Comparison of ENCODE assay signal across 17 cellular contexts in genomic region chr22:47808236-47808845, GRCh38.
DNase-seq lines count a peak whose midpoint lies in the region; ATAC-seq, FAIRE-seq and TF ChIP-seq lines count a peak whose summit lies in the region.
"Had no signal": no experiment of that assay in that cellular context is flagged by ENCODE, and none has a peak within 500 bp of the region (broad histone marks: within the 10 kb centered on the region; RNA-seq: fewer than 3 reads in every experiment).

No MANE protein-coding gene starts in this region.

- H4K5ac ChIP-seq in H1 (ENCODE audit: insufficient read length, low read depth, low read length) = no peak overlapping the region

- H3K4me3 Mint-ChIP-seq in activated CD8-positive, alpha-beta memory T cell treated with anti-CD3 and anti-CD28 coated beads, Interleukin-2, amount 10 ng/mL, durations not matched to agents 7 days and 5 days = no peak overlapping the region
- no peak overlapping the region for H3K4me3 Mint-ChIP-seq in nephron progenitor cell
- H3K4me3 Mint-ChIP-seq: CD4-positive, alpha-beta memory T cell had no signal

- H2BK12ac ChIP-seq in H1 (ENCODE audit: low read depth, low read length) = no peak overlapping the region; the same call in 1 of the 2 replicates

- H3K9me3 ChIP-seq in H1 (ENCODE audit: insufficient read depth in 2 of 2, low read depth in 1 of 2, low read length in 1 of 2) = no peaks in the 10 kb centered on the region
- H3K9me3 ChIP-seq: A549, HAP-1 had no signal

- CTCF ChIA-PET in activated CD8-positive, alpha-beta memory T cell treated with anti-CD3 and anti-CD28 coated beads, Interleukin-2, amount 10 ng/mL, durations not matched to agents 7 days and 5 days (lab: Charles Lee) = no interaction called here
- CTCF ChIA-PET in H1 (lab: Charles Lee; ENCODE audit: partially characterized antibody) = interaction anchor here (0.8 to 1.5 kb wide), 4 partner anchors 11 to 684 kb away, joined by 3 to 6 read pairs (median 3); no protein-coding TSS in a partner anchor

- no peak overlapping the region for H2BK5ac ChIP-seq in H1 (ENCODE audit: low read depth, low read length)

- no peak for FAIRE-seq in H1 (lab: Jason Lieb, UNC)
- FAIRE-seq: A549, G401.6, GM12891 had no signal

- no peak for ATAC-seq in activated CD8-positive, alpha-beta memory T cell treated with anti-CD3 and anti-CD28 coated beads, Interleukin-2, amount 10 ng/mL, durations not matched to agents 7 days and 5 days
- ATAC-seq in HG03039 (IDR thresholded peaks at IDR 0.05; ENCODE audit: unreplicated experiment) = no peak
- ATAC-seq: A549 had no signal

- TF ChIP-seq RAD21 in H1 (IDR thresholded peaks at IDR 0.05 in 1 of 2, conservative IDR thresholded peaks at IDR 0.05 in 1 of 2; ENCODE audit: low read depth in 2 of 2, low read length in 2 of 2) = no peak

- no peak overlapping the region for H3K27ac ChIP-seq in H1 (ENCODE audit: low read depth, low read length)
- H3K27ac ChIP-seq: A549, C4-2B had no signal

- TF ChIP-seq POLR2A in H1 (IDR thresholded peaks at IDR 0.05; ENCODE audit: control extremely low read depth in 1 of 2, low read depth in 2 of 2, low read length in 2 of 2) = no peak

- H3K27me3 ChIP-seq in H1 (replicated peaks in 1 of 4; ENCODE audit: control insufficient read depth in 3 of 4, extremely low read depth in 1 of 4, insufficient read depth in 3 of 4, low read length in 3 of 4) = peaks cover 0 to 2% (median 0%) of the 10 kb centered on the region in 4 experiments; a peak in 1 of 7 replicates
- H3K27me3 ChIP-seq: BE2C had no signal

- no peak overlapping the region for H4K8ac ChIP-seq in H1 (ENCODE audit: extremely low read depth, insufficient read depth, low read length)

- peaks cover 4% of the 10 kb centered on the region for H3K9me3 Mint-ChIP-seq in activated CD8-positive, alpha-beta memory T cell treated with anti-CD3 and anti-CD28 coated beads, Interleukin-2, amount 10 ng/mL, durations not matched to agents 7 days and 5 days (ENCODE audit: low read depth)
- H3K9me3 Mint-ChIP-seq in nephron progenitor cell = peaks cover 20% of the 10 kb centered on the region

- no peaks in the 10 kb centered on the region for H3K36me3 ChIP-seq in H1 (ENCODE audit: control insufficient read depth in 2 of 4, insufficient read depth in 4 of 4, low read length in 3 of 4)
- H3K36me3 ChIP-seq: BE2C, HAP-1 had no signal

- no peaks in the 10 kb centered on the region for H3K79me2 ChIP-seq in H1 (ENCODE audit: control insufficient read depth in 1 of 2, insufficient read depth in 2 of 2, low read length in 2 of 2)

- peaks cover 6% of the 10 kb centered on the region; the same call in 1 of the 2 replicates for H3K23me2 ChIP-seq in H1 (ENCODE audit: low read depth, low read length)

- no peak overlapping the region for H3K56ac ChIP-seq in H1 (replicated peaks; ENCODE audit: insufficient read length, low read depth, low read length)

- peak overlapping the region; percentile 53; the same call in 1 of the 2 replicates for H2BK15ac ChIP-seq in H1 (ENCODE audit: low read length)

- no peak overlapping the region for H3K14ac ChIP-seq in H1 (ENCODE audit: insufficient read length)

- WGBS in H1 (ENCODE audit: extremely low coverage in 1 of 2, insufficient coverage in 1 of 2, insufficient read length in 1 of 2, insufficient replicate concordance in 2 of 2, low coverage in 1 of 2, low lambda C conversion rate in 2 of 2, missing lambda C conversion rate in 1 of 2), 2 experiments = 89% methylated on average over 12 of the region's 12 CpGs; no CpG with 5 or more reads in 1 of the 2 experiments

- H3K4me2 ChIP-seq in H1 (ENCODE audit: insufficient read depth in 1 of 2, low read depth in 2 of 2, low read length in 2 of 2) = no peak overlapping the region
- H3K4me2 ChIP-seq: A549 had no signal

- no peak overlapping the region for H3K18ac ChIP-seq in H1 (ENCODE audit: extremely low read depth, low read length)

- no peak overlapping the region for H3K23ac ChIP-seq in H1 (ENCODE audit: insufficient read length)

- no peak overlapping the region for H2AK5ac ChIP-seq in H1 (ENCODE audit: low read depth, low read length)

- no peak overlapping the region for H4K91ac ChIP-seq in H1 (replicated peaks; ENCODE audit: insufficient read length, low read length)

- no peak overlapping the region for H2AFZ ChIP-seq in H1 (ENCODE audit: low read length)

- peaks cover 0 to 9% (median 2%) of the 10 kb centered on the region in 4 experiments; a peak in 3 of 7 replicates for H3K4me1 ChIP-seq in H1 (replicated peaks in 1 of 4; ENCODE audit: control insufficient read depth in 3 of 4, insufficient read depth in 4 of 4, low read length in 3 of 4)
- H3K4me1 ChIP-seq: A549, BE2C, HAP-1 had no signal

- H2BK120ac ChIP-seq in H1 (replicated peaks; ENCODE audit: low read depth, low read length) = no peak overlapping the region

- H4K20me1 ChIP-seq in H1 (replicated peaks in 1 of 2; ENCODE audit: control insufficient read depth in 1 of 2, insufficient read depth in 2 of 2, low read length in 2 of 2) = no peaks in the 10 kb centered on the region

- H3K79me1 ChIP-seq in H1 (ENCODE audit: low read depth, low read length) = no peaks in the 10 kb centered on the region

- H2BK20ac ChIP-seq in H1 (ENCODE audit: low read length) = 0 out of 2 replicates have a peak overlapping the region, but pooled peaks have one; percentile 32

- TF ChIP-seq CTCF in H1 (IDR thresholded peaks at IDR 0.05; ENCODE audit: control extremely low read depth in 1 of 3, insufficient read depth in 1 of 3, low read depth in 1 of 3, low read length in 3 of 3) (no peak), nephron progenitor cell (IDR thresholded peaks at IDR 0.05) (no peak)

- no peaks in the 10 kb centered on the region for H3K36me3 Mint-ChIP-seq in activated CD8-positive, alpha-beta memory T cell treated with anti-CD3 and anti-CD28 coated beads, Interleukin-2, amount 10 ng/mL, durations not matched to agents 7 days and 5 days
- H3K36me3 Mint-ChIP-seq in nephron progenitor cell (ENCODE audit: low read depth) = no peaks in the 10 kb centered on the region
- H3K36me3 Mint-ChIP-seq: CD4-positive, alpha-beta memory T cell had no signal

- DNase-seq in activated CD8-positive, alpha-beta memory T cell treated with anti-CD3 and anti-CD28 coated beads, Interleukin-2, amount 10 ng/mL, durations not matched to agents 7 days and 5 days = peak; percentile 5
- DNase-seq in H1 (ENCODE audit: low read depth in 1 of 2, low spot score in 2 of 2) (no peak), nephron progenitor cell (no peak), retina (peak; percentile 44), glomerular visceral epithelial cell (ENCODE audit: extremely low spot score) (no peak), epidermal melanocyte (ENCODE audit: insufficient read length, low spot score) (no peak)
- DNase-seq: BE2C; CD4-positive, alpha-beta memory T cell; DMS79; GOT3; IMR-90 had no signal

- POLR2A ChIA-PET in H1 (lab: Charles Lee; ENCODE audit: partially characterized antibody) = interaction anchor here (0.9 kb wide), 1 partner anchor 32 kb away, joined by 3 read pairs; no protein-coding TSS in a partner anchor

- no peak overlapping the region for H3K27ac Mint-ChIP-seq in activated CD8-positive, alpha-beta memory T cell treated with anti-CD3 and anti-CD28 coated beads, Interleukin-2, amount 10 ng/mL, durations not matched to agents 7 days and 5 days
- H3K27ac Mint-ChIP-seq in nephron progenitor cell = peak overlapping the region; percentile 68
- H3K27ac Mint-ChIP-seq: CD4-positive, alpha-beta memory T cell had no signal

- H3K9ac ChIP-seq in H1 (replicated peaks in 1 of 4; ENCODE audit: extremely low read depth in 1 of 4, low read depth in 3 of 4, low read length in 3 of 4) = no peak overlapping the region

- H3K4me1 Mint-ChIP-seq in activated CD8-positive, alpha-beta memory T cell treated with anti-CD3 and anti-CD28 coated beads, Interleukin-2, amount 10 ng/mL, durations not matched to agents 7 days and 5 days = no peaks in the 10 kb centered on the region
- H3K4me1 Mint-ChIP-seq in nephron progenitor cell = peaks cover 18% of the 10 kb centered on the region
- H3K4me1 Mint-ChIP-seq: CD4-positive, alpha-beta memory T cell had no signal

- no peak for TF ChIP-seq EP300 in H1 (IDR thresholded peaks at IDR 0.05; ENCODE audit: borderline replicate concordance in 1 of 2, low read depth in 2 of 2, low read length in 2 of 2)

- no peaks in the 10 kb centered on the region for H3K27me3 Mint-ChIP-seq in activated CD8-positive, alpha-beta memory T cell treated with anti-CD3 and anti-CD28 coated beads, Interleukin-2, amount 10 ng/mL, durations not matched to agents 7 days and 5 days
- H3K27me3 Mint-ChIP-seq in nephron progenitor cell (ENCODE audit: low read depth, poor library complexity) = peaks cover 18% of the 10 kb centered on the region

- H3K4ac ChIP-seq in H1 (replicated peaks; ENCODE audit: insufficient read length, low read depth, low read length) = no peak overlapping the region

- no peak overlapping the region for H3K4me3 ChIP-seq in H1 (ENCODE audit: extremely low read depth in 1 of 4, insufficient read depth in 2 of 4, low read depth in 3 of 4, low read length in 4 of 4)
- H3K4me3 ChIP-seq: A549, HAP-1 had no signal

Comparison
In these comparisons a context has a peak if more than half of its experiments do, and no peak if none do; other contexts are left out.
1. DNase-seq: peak in activated CD8-positive, alpha-beta memory T cell treated with anti-CD3 and anti-CD28 coated beads, Interleukin-2, amount 10 ng/mL, durations not matched to agents 7 days and 5 days (single experiment) and retina (single experiment); none in H1 (0 of 2), nephron progenitor cell (single experiment), glomerular visceral epithelial cell (single experiment) and epidermal melanocyte (single experiment).